Comparison of ENCODE assay signal across 10 cellular contexts in genomic region chr19:18477974-18478373, GRCh38. TPM values are rescaled to one million over a fixed set of nuclear protein-coding genes. Genes with fewer than 3 reads are reported as not detected.
A peak's percentile ranks its signal among the peaks of the same experiment; 100 is the strongest.
DNase-seq lines count a peak whose midpoint lies in the region; ATAC-seq and TF ChIP-seq lines count a peak whose summit lies in the region.
"Had no signal": no experiment of that assay in that cellular context is flagged by ENCODE, and none has a peak within 500 bp of the region (broad histone marks: within the 10 kb centered on the region; RNA-seq: fewer than 3 reads in every experiment).

No MANE protein-coding gene starts in this region.

- no peaks in the 10 kb centered on the region for H3K9me3 ChIP-seq in right lobe of liver

- intact Hi-C loops in right lobe of liver (cut with DNase I): loop anchor here in 1 of 2 donors (10.0 kb wide), 1 partner anchor 87 kb away; no protein-coding TSS in a partner anchor

- in situ Hi-C loops in KBM-7 (cut with MboI; ENCODE audit: low pct_unique_long_range_greater_than_20kb, low sequenced_read_pairs): no loop called here

- DNase-seq in activated T-cell treated with anti-CD3 and anti-CD28 coated beads, Interleukin-2, amount 50 U/mL, for 24 hours: no peak
- no peak for DNase-seq in activated T-cell treated with anti-CD3 and anti-CD28 coated beads, Interleukin-2, amount 50 U/mL, for 48 hours
- no peak for DNase-seq in right lobe of liver
- DNase-seq in KBM-7: no peak
- no peak for DNase-seq in OCI-M1 (lab: John Stamatoyannopoulos, UW)
- DNase-seq: activated T-cell treated with anti-CD3 and anti-CD28 coated beads, Interleukin-2, amount 50 U/mL, for 4 hours; NCI-H2029 treated with DMSO at 0.1 percent for 48 hours had no signal

- H3K27me3 ChIP-seq in right lobe of liver: no peaks in the 10 kb centered on the region

- H3K27ac Mint-ChIP-seq in activated T-cell treated with anti-CD3 and anti-CD28 coated beads, Interleukin-2, amount 50 U/mL, for 24 hours: peak overlapping the region; percentile 95
- peak overlapping the region; percentile 99 for H3K27ac Mint-ChIP-seq in activated T-helper 17 cell treated with anti-CD3 and anti-CD28 coated beads, Interleukin-2, amount 50 U/mL, for 72 hours

- H3K27ac ChIP-seq in right lobe of liver (peak overlapping the region in 2 of 3 donors; percentile 67 to 75), temporal lobe (ENCODE audit: low read depth, low read length) (peak overlapping the region; percentile 33)

- no peaks in the 10 kb centered on the region for H3K27me3 Mint-ChIP-seq in activated T-cell treated with anti-CD3 and anti-CD28 coated beads, Interleukin-2, amount 50 U/mL, for 24 hours
- no peaks in the 10 kb centered on the region for H3K27me3 Mint-ChIP-seq in activated T-helper 17 cell treated with anti-CD3 and anti-CD28 coated beads, Interleukin-2, amount 50 U/mL, for 72 hours

- H3K36me3 Mint-ChIP-seq in activated T-cell treated with anti-CD3 and anti-CD28 coated beads, Interleukin-2, amount 50 U/mL, for 24 hours (ENCODE audit: low read depth): peaks cover 6% of the 10 kb centered on the region
- peaks cover 15% of the 10 kb centered on the region for H3K36me3 Mint-ChIP-seq in activated T-helper 17 cell treated with anti-CD3 and anti-CD28 coated beads, Interleukin-2, amount 50 U/mL, for 72 hours (ENCODE audit: low read depth)

- H3K36me3 ChIP-seq in right lobe of liver: no peaks in the 10 kb centered on the region

- TF ChIP-seq CTCF in right lobe of liver (IDR thresholded peaks at IDR 0.05): no peak

- H3K4me1 Mint-ChIP-seq in activated T-cell treated with anti-CD3 and anti-CD28 coated beads, Interleukin-2, amount 50 U/mL, for 24 hours (ENCODE audit: low read depth): peaks cover 87% of the 10 kb centered on the region
- peaks cover 65% of the 10 kb centered on the region for H3K4me1 Mint-ChIP-seq in activated T-helper 17 cell treated with anti-CD3 and anti-CD28 coated beads, Interleukin-2, amount 50 U/mL, for 72 hours

- no CpG with 5 or more reads among the region's 8 CpGs for WGBS in right lobe of liver (ENCODE audit: insufficient coverage, low coverage, low lambda C conversion rate, missing lambda C conversion rate)

- ATAC-seq in activated T-helper 17 cell treated with anti-CD3 and anti-CD28 coated beads, Interleukin-2, amount 50 U/mL, for 72 hours (replicated peaks): no peak
- ATAC-seq in right lobe of liver (no peak), HG03025 (IDR thresholded peaks at IDR 0.05; ENCODE audit: low FRiP score, unreplicated experiment) (no peak)

- H3K9me3 Mint-ChIP-seq in activated T-cell treated with anti-CD3 and anti-CD28 coated beads, Interleukin-2, amount 50 U/mL, for 24 hours: no peaks in the 10 kb centered on the region
- H3K9me3 Mint-ChIP-seq in activated T-helper 17 cell treated with anti-CD3 and anti-CD28 coated beads, Interleukin-2, amount 50 U/mL, for 72 hours: no peaks in the 10 kb centered on the region
- H3K9me3 Mint-ChIP-seq: activated T-cell treated with anti-CD3 and anti-CD28 coated beads, Interleukin-2, amount 50 U/mL, for 4 hours had no signal

- H3K4me3 Mint-ChIP-seq in activated T-cell treated with anti-CD3 and anti-CD28 coated beads, Interleukin-2, amount 50 U/mL, for 24 hours: no peak overlapping the region
- peak overlapping the region; percentile 94 for H3K4me3 Mint-ChIP-seq in activated T-helper 17 cell treated with anti-CD3 and anti-CD28 coated beads, Interleukin-2, amount 50 U/mL, for 72 hours

- TF ChIP-seq POLR2A in right lobe of liver (IDR thresholded peaks at IDR 0.05): no peak

- peaks cover 0 to 44% (median 19%) of the 10 kb centered on the region in 4 donors for H3K4me1 ChIP-seq in right lobe of liver

- H3K4me3 ChIP-seq in right lobe of liver: no peak overlapping the region

RNA-seq across cellular contexts. Expression of gene ISYNA1, which starts 40.0 kb away (rescaled TPM):
- 10 to 100 TPM; 15.9 to 22.0 TPM for total RNA-seq in activated T-helper 17 cell treated with anti-CD3 and anti-CD28 coated beads, Interleukin-2, amount 50 U/mL, for 72 hours
- 1 to 10 TPM; 6.5 to 8.3 (median 7.8) TPM for total RNA-seq in right lobe of liver
- 80.4 TPM for total RNA-seq in temporal lobe

RNA-seq across cellular contexts. Expression of gene ELL, which starts 43.9 kb away (rescaled TPM):
- total RNA-seq in activated T-helper 17 cell treated with anti-CD3 and anti-CD28 coated beads, Interleukin-2, amount 50 U/mL, for 72 hours: 10 to 100 TPM; 23.7 to 41.8 TPM
- total RNA-seq in right lobe of liver: 10 to 100 TPM in 2 of 6 experiments, 1 to 10 TPM in 4; 5.3 to 11.9 (median 8.6) TPM
- 5.2 TPM for total RNA-seq in temporal lobe

RNA-seq across cellular contexts. Expression of gene SSBP4, which starts 58.8 kb away (rescaled TPM):
- 100 to 1,000 TPM in 1 of 2 donors, 10 to 100 TPM in 1; 73.8 to 169 TPM for total RNA-seq in activated T-helper 17 cell treated with anti-CD3 and anti-CD28 coated beads, Interleukin-2, amount 50 U/mL, for 72 hours
- 10 to 100 TPM; 12.8 to 23.9 (median 15.9) TPM for total RNA-seq in right lobe of liver
- total RNA-seq in temporal lobe: 52.1 TPM
